ENCODE assay signal across 9 cellular contexts in genomic region chr17:77470800-77471733, GRCh38.
DNase-seq lines count a peak whose midpoint lies in the region; ATAC-seq and TF ChIP-seq lines count a peak whose summit lies in the region.
"Had no signal": no experiment of that assay in that cellular context is flagged by ENCODE, and none has a peak within 500 bp of the region (broad histone marks: within the 10 kb centered on the region; RNA-seq: fewer than 3 reads in every experiment).

No MANE protein-coding gene starts in this region.

- H3K36me3 ChIP-seq in CD4-positive, CD25-positive, alpha-beta regulatory T cell (ENCODE audit: control insufficient read depth, insufficient read depth, low read length), result peaks cover 48% of the 10 kb centered on the region
- H3K36me3 ChIP-seq in OCI-LY1 (ENCODE audit: insufficient read depth, low read length), result peaks cover 87% of the 10 kb centered on the region

- H3K27ac ChIP-seq in CD4-positive, CD25-positive, alpha-beta regulatory T cell (ENCODE audit: insufficient read depth, low read length, poor library complexity, severe bottlenecking), result peak overlapping the region; percentile 71
- peak overlapping the region; percentile 99 for H3K27ac ChIP-seq in OCI-LY1 (ENCODE audit: low read depth, low read length, poor library complexity, severe bottlenecking)

- peaks cover 0 to 5% (median 0%) of the 10 kb centered on the region in 7 donors for H3K9me3 Mint-ChIP-seq in CD4-positive, CD25-positive, alpha-beta regulatory T cell
- no peaks in the 10 kb centered on the region for H3K9me3 Mint-ChIP-seq in effector memory CD8-positive, alpha-beta T cell
- H3K9me3 Mint-ChIP-seq in natural killer cell, result peaks cover 0 to 6% of the 10 kb centered on the region in 2 donors

- ATAC-seq in CD4-positive, CD25-positive, alpha-beta regulatory T cell (ENCODE audit: low read depth in 2 of 2), result no peak
- ATAC-seq in effector memory CD8-positive, alpha-beta T cell (replicated peaks), result no peak
- ATAC-seq in natural killer cell (no peak), HG02973 (IDR thresholded peaks at IDR 0.05; ENCODE audit: unreplicated experiment) (no peak)

- H3K4me1 ChIP-seq in CD4-positive, CD25-positive, alpha-beta regulatory T cell (ENCODE audit: control insufficient read depth, insufficient read depth, low read length, poor library complexity, severe bottlenecking), result peaks cover 98% of the 10 kb centered on the region
- H3K4me1 ChIP-seq in OCI-LY1 (ENCODE audit: insufficient read depth, low read length, severe bottlenecking), result peaks cover 100% of the 10 kb centered on the region

- TF ChIP-seq CTCF in OCI-LY1 (IDR thresholded peaks at IDR 0.05; ENCODE audit: low read length), result no peak
- no peak for TF ChIP-seq CTCF in natural killer cell (IDR thresholded peaks at IDR 0.05)

- peak overlapping the region; percentile 33 for H3K4me3 ChIP-seq in CD4-positive, CD25-positive, alpha-beta regulatory T cell (ENCODE audit: low read depth, low read length)
- H3K4me3 ChIP-seq in OCI-LY1 (ENCODE audit: low read depth, low read length, poor library complexity, severe bottlenecking), result peak overlapping the region; percentile 49

- peak overlapping the region; percentile 76 for H3K9ac ChIP-seq in OCI-LY1 (ENCODE audit: low read length)

- H3K4me1 Mint-ChIP-seq in CD4-positive, CD25-positive, alpha-beta regulatory T cell, result peaks cover 29 to 98% (median 67%) of the 10 kb centered on the region in 4 donors
- peaks cover 82 to 88% of the 10 kb centered on the region in 2 donors for H3K4me1 Mint-ChIP-seq in effector memory CD8-positive, alpha-beta T cell (ENCODE audit: low read depth in 2 of 2)
- peaks cover 84 to 100% of the 10 kb centered on the region in 2 donors for H3K4me1 Mint-ChIP-seq in natural killer cell

- H4K20me1 ChIP-seq in OCI-LY1 (ENCODE audit: insufficient read depth, low read length), result no peaks in the 10 kb centered on the region

- intact Hi-C loops in natural killer cell (cut with micrococcal nuclease), result no loop called here

- H3K27me3 ChIP-seq in CD4-positive, CD25-positive, alpha-beta regulatory T cell (ENCODE audit: control insufficient read depth, insufficient read depth, low read length), result no peaks in the 10 kb centered on the region
- no peaks in the 10 kb centered on the region for H3K27me3 ChIP-seq in OCI-LY1 (ENCODE audit: insufficient read depth, low read length)

- no peaks in the 10 kb centered on the region for H3K9me2 ChIP-seq in OCI-LY1 (ENCODE audit: low read depth, low read length)

- peaks cover 96% of the 10 kb centered on the region for H3K79me2 ChIP-seq in OCI-LY1 (ENCODE audit: insufficient read depth, low read length)

- H3K4me3 Mint-ChIP-seq in CD4-positive, CD25-positive, alpha-beta regulatory T cell, result peak overlapping the region; percentile 70 to 84 (median 77)
- peak overlapping the region; percentile 80 to 81 for H3K4me3 Mint-ChIP-seq in effector memory CD8-positive, alpha-beta T cell
- no peak overlapping the region for H3K4me3 Mint-ChIP-seq in natural killer cell

- H3F3A ChIP-seq in OCI-LY1 (ENCODE audit: insufficient read depth, low read length), result peaks cover 5% of the 10 kb centered on the region; the same call in 1 of the 2 replicates

- DNase-seq in CD4-positive, CD25-positive, alpha-beta regulatory T cell, result no peak
- DNase-seq in effector memory CD8-positive, alpha-beta T cell, result no peak
- no peak for DNase-seq in natural killer cell
- DNase-seq in medulla oblongata (ENCODE audit: extremely low spot score), result no peak
- DNase-seq in amniotic stem cell (lab: John Stamatoyannopoulos, UW), result no peak
- no peak for DNase-seq in NCI-H524 treated with DMSO at 0.1 percent for 48 hours (lab: John Stamatoyannopoulos, UW)
- DNase-seq: effector CD8-positive, alpha-beta T cell had no signal

- H3K4me2 ChIP-seq in OCI-LY1 (ENCODE audit: low read length), result peak overlapping the region; percentile 76

- H3K36me3 Mint-ChIP-seq in CD4-positive, CD25-positive, alpha-beta regulatory T cell, result peaks cover 59% of the 10 kb centered on the region
- H3K36me3 Mint-ChIP-seq in effector memory CD8-positive, alpha-beta T cell (ENCODE audit: insufficient read depth), result peaks cover 52% of the 10 kb centered on the region
- H3K36me3 Mint-ChIP-seq in natural killer cell, result no peaks in the 10 kb centered on the region

- peak overlapping the region; percentile 89 to 98 (median 92) for H3K27ac Mint-ChIP-seq in CD4-positive, CD25-positive, alpha-beta regulatory T cell
- H3K27ac Mint-ChIP-seq in effector memory CD8-positive, alpha-beta T cell, result peak overlapping the region; percentile 65 to 93
- H3K27ac Mint-ChIP-seq in natural killer cell, result peak overlapping the region; percentile 63 to 78

- H3K27me3 Mint-ChIP-seq in CD4-positive, CD25-positive, alpha-beta regulatory T cell, result no peaks in the 10 kb centered on the region
- no peaks in the 10 kb centered on the region for H3K27me3 Mint-ChIP-seq in effector memory CD8-positive, alpha-beta T cell
- no peaks in the 10 kb centered on the region for H3K27me3 Mint-ChIP-seq in natural killer cell (ENCODE audit: low read depth in 2 of 2)

- no peak overlapping the region for H2AFZ ChIP-seq in OCI-LY1 (ENCODE audit: low read length)

- no peaks in the 10 kb centered on the region for H3K9me3 ChIP-seq in CD4-positive, CD25-positive, alpha-beta regulatory T cell (ENCODE audit: control insufficient read depth in 2 of 2, low read length in 2 of 2)
- H3K9me3 ChIP-seq in OCI-LY1 (ENCODE audit: low read length), result no peaks in the 10 kb centered on the region
